In genomic region chr9:131255731-131256197, GRCh38 we compare ENCODE assay signal across 8 cellular contexts. TPM values are rescaled to one million over a fixed set of nuclear protein-coding genes. Genes with fewer than 3 reads are reported as not detected.
DNase-seq lines count a peak whose midpoint lies in the region; ATAC-seq and TF ChIP-seq lines count a peak whose summit lies in the region.

No MANE protein-coding gene starts in this region.

- H3K4me1 ChIP-seq in left lung, result peaks cover 0 to 72% of the 10 kb centered on the region in 2 donors
- peaks cover 17% of the 10 kb centered on the region for H3K4me1 ChIP-seq in testis

- TF ChIP-seq CTCF in left lung (IDR thresholded peaks at IDR 0.05) (no peak), testis (IDR thresholded peaks at IDR 0.05) (no peak), foreskin fibroblast (IDR thresholded peaks at IDR 0.05; ENCODE audit: low read depth, low read length) (no peak)

- H3K9me3 ChIP-seq in left lung, result no peaks in the 10 kb centered on the region
- H3K9me3 ChIP-seq in testis, result no peaks in the 10 kb centered on the region

- H3K9me3 Mint-ChIP-seq in activated CD4-positive, alpha-beta T cell treated with anti-CD3 and anti-CD28 coated beads, Interleukin-2, amount 10 ng/mL, durations not matched to agents 24 days and 14 days, result no peaks in the 10 kb centered on the region
- no peaks in the 10 kb centered on the region for H3K9me3 Mint-ChIP-seq in activated T-helper 1 cell treated with anti-CD3 and anti-CD28 coated beads, Interleukin-12 subunit alpha, Interleukin-12 subunit beta, Interleukin-2, Interleukin-4 antibody, amounts not matched to agents 30 ng/mL and 10 ng/mL and 1 ng/mL, durations not matched to agents 14 hours and 24 hours and 36 hours

- H3K36me3 ChIP-seq in left lung (peaks cover 0 to 24% of the 10 kb centered on the region in 2 donors), testis (ENCODE audit: low read depth, missing control alignments) (no peaks in the 10 kb centered on the region)

- H3K27me3 ChIP-seq in left lung (no peaks in the 10 kb centered on the region), testis (no peaks in the 10 kb centered on the region)

- no peaks in the 10 kb centered on the region for H3K27me3 Mint-ChIP-seq in activated CD4-positive, alpha-beta T cell treated with anti-CD3 and anti-CD28 coated beads, Interleukin-2, amount 10 ng/mL, durations not matched to agents 24 days and 14 days
- no peaks in the 10 kb centered on the region for H3K27me3 Mint-ChIP-seq in activated T-helper 1 cell treated with anti-CD3 and anti-CD28 coated beads, Interleukin-12 subunit alpha, Interleukin-12 subunit beta, Interleukin-2, Interleukin-4 antibody, amounts not matched to agents 30 ng/mL and 10 ng/mL and 1 ng/mL, durations not matched to agents 14 hours and 24 hours and 36 hours (ENCODE audit: insufficient read depth)

- H3K36me3 Mint-ChIP-seq in activated CD4-positive, alpha-beta T cell treated with anti-CD3 and anti-CD28 coated beads, Interleukin-2, amount 10 ng/mL, durations not matched to agents 24 days and 14 days (ENCODE audit: low read depth), result peaks cover 12% of the 10 kb centered on the region
- H3K36me3 Mint-ChIP-seq in activated T-helper 1 cell treated with anti-CD3 and anti-CD28 coated beads, Interleukin-12 subunit alpha, Interleukin-12 subunit beta, Interleukin-2, Interleukin-4 antibody, amounts not matched to agents 30 ng/mL and 10 ng/mL and 1 ng/mL, durations not matched to agents 14 hours and 24 hours and 36 hours (ENCODE audit: low read depth), result peaks cover 9% of the 10 kb centered on the region

- H3K27ac ChIP-seq in left lung, result peak overlapping the region; percentile 74 to 97
- H3K27ac ChIP-seq in testis, result peak overlapping the region; percentile 24 to 48

- peak overlapping the region; percentile 82 for H3K4me3 Mint-ChIP-seq in activated CD4-positive, alpha-beta T cell treated with anti-CD3 and anti-CD28 coated beads, Interleukin-2, amount 10 ng/mL, durations not matched to agents 24 days and 14 days
- peak overlapping the region; percentile 84 for H3K4me3 Mint-ChIP-seq in activated T-helper 1 cell treated with anti-CD3 and anti-CD28 coated beads, Interleukin-12 subunit alpha, Interleukin-12 subunit beta, Interleukin-2, Interleukin-4 antibody, amounts not matched to agents 30 ng/mL and 10 ng/mL and 1 ng/mL, durations not matched to agents 14 hours and 24 hours and 36 hours

- intact Hi-C loops in activated CD4-positive, alpha-beta T cell treated with anti-CD3 and anti-CD28 coated beads, Interleukin-2, amount 10 ng/mL, durations not matched to agents 24 days and 14 days (cut with micrococcal nuclease), result loop anchor here (1.0 to 2.0 kb wide), 2 partner anchors 14 to 21 kb away; partner anchors contain the start of gene FAM78A
- intact Hi-C loops in activated T-helper 1 cell treated with anti-CD3 and anti-CD28 coated beads, Interleukin-12 subunit alpha, Interleukin-12 subunit beta, Interleukin-2, Interleukin-4 antibody, amounts not matched to agents 30 ng/mL and 10 ng/mL and 1 ng/mL, durations not matched to agents 14 hours and 24 hours and 36 hours (cut with micrococcal nuclease), result loop anchor here (1.0 to 5.0 kb wide), 3 partner anchors 13 to 1097 kb away; partner anchors contain the start of gene SETX
- intact Hi-C loops in left lung (cut with DNase I) (no loop called here), testis (cut with DNase I; ENCODE audit: low total_unique reads) (no loop called here)

- peak overlapping the region in 1 of 2 donors; percentile 30 for H3K4me3 ChIP-seq in left lung
- H3K4me3 ChIP-seq in testis, result no peak overlapping the region
- H3K4me3 ChIP-seq in foreskin fibroblast (ENCODE audit: low read depth in 1 of 2, low read length in 2 of 2), result no peak overlapping the region

- TF ChIP-seq POLR2A in testis (IDR thresholded peaks at IDR 0.05), result no peak

- peak overlapping the region; percentile 97 for H3K27ac Mint-ChIP-seq in activated CD4-positive, alpha-beta T cell treated with anti-CD3 and anti-CD28 coated beads, Interleukin-2, amount 10 ng/mL, durations not matched to agents 24 days and 14 days
- peak overlapping the region; percentile 99 for H3K27ac Mint-ChIP-seq in activated T-helper 1 cell treated with anti-CD3 and anti-CD28 coated beads, Interleukin-12 subunit alpha, Interleukin-12 subunit beta, Interleukin-2, Interleukin-4 antibody, amounts not matched to agents 30 ng/mL and 10 ng/mL and 1 ng/mL, durations not matched to agents 14 hours and 24 hours and 36 hours

- H3K4me1 Mint-ChIP-seq in activated CD4-positive, alpha-beta T cell treated with anti-CD3 and anti-CD28 coated beads, Interleukin-2, amount 10 ng/mL, durations not matched to agents 24 days and 14 days, result peaks cover 45% of the 10 kb centered on the region
- H3K4me1 Mint-ChIP-seq in activated T-helper 1 cell treated with anti-CD3 and anti-CD28 coated beads, Interleukin-12 subunit alpha, Interleukin-12 subunit beta, Interleukin-2, Interleukin-4 antibody, amounts not matched to agents 30 ng/mL and 10 ng/mL and 1 ng/mL, durations not matched to agents 14 hours and 24 hours and 36 hours (ENCODE audit: low read depth), result peaks cover 53% of the 10 kb centered on the region

- no peak for DNase-seq in activated CD4-positive, alpha-beta T cell treated with anti-CD3 and anti-CD28 coated beads, Interleukin-2, amount 10 ng/mL, durations not matched to agents 24 days and 14 days
- no peak for DNase-seq in activated CD4-positive, alpha-beta T cell treated with anti-CD3 and anti-CD28 coated beads for 4 hours
- no peak for DNase-seq in activated T-helper 1 cell treated with anti-CD3 and anti-CD28 coated beads, Interleukin-12 subunit alpha, Interleukin-12 subunit beta, Interleukin-2, Interleukin-4 antibody, amounts not matched to agents 30 ng/mL and 10 ng/mL and 1 ng/mL, durations not matched to agents 14 hours and 24 hours and 36 hours (ENCODE audit: low spot score)
- DNase-seq in left lung (peak in 1 of 2 donors; percentile 55), testis (no peak), NCI-H1436 (lab: John Stamatoyannopoulos, UW) (no peak), foreskin fibroblast (no peak), MV-4-11 (lab: John Stamatoyannopoulos, UW) (no peak)

- ATAC-seq in left lung, result no peak

- 64 to 73% methylated on average over 5 to 7 of the region's 7 CpGs for WGBS in testis, 2 donors

RNA-seq across cellular contexts. Expression of gene FAM78A, which starts 20.5 kb away (rescaled TPM):
- total RNA-seq in activated CD4-positive, alpha-beta T cell treated with anti-CD3 and anti-CD28 coated beads, Interleukin-2, amount 10 ng/mL, durations not matched to agents 24 days and 14 days, result 51.6 and 55.1 TPM in 2 replicates
- 52.8 and 54.3 TPM in 2 replicates for total RNA-seq in activated T-helper 1 cell treated with anti-CD3 and anti-CD28 coated beads, Interleukin-12 subunit alpha, Interleukin-12 subunit beta, Interleukin-2, Interleukin-4 antibody, amounts not matched to agents 30 ng/mL and 10 ng/mL and 1 ng/mL, durations not matched to agents 14 hours and 24 hours and 36 hours
- total RNA-seq in left lung, result 10 to 100 TPM in 1 of 2 donors, 1 to 10 TPM in 1; 7.8 to 18.1 TPM
- total RNA-seq in testis, result 10 to 100 TPM; 29.7 to 30.8 TPM
- 48.0 TPM for polyA plus RNA-seq in testis (ENCODE audit: insufficient read depth, low read depth, low replicate concordance)

RNA-seq across cellular contexts. Expression of gene PLPP7, which starts 33.8 kb away (rescaled TPM):
- not detected in 2 replicates for total RNA-seq in activated CD4-positive, alpha-beta T cell treated with anti-CD3 and anti-CD28 coated beads, Interleukin-2, amount 10 ng/mL, durations not matched to agents 24 days and 14 days
- total RNA-seq in activated T-helper 1 cell treated with anti-CD3 and anti-CD28 coated beads, Interleukin-12 subunit alpha, Interleukin-12 subunit beta, Interleukin-2, Interleukin-4 antibody, amounts not matched to agents 30 ng/mL and 10 ng/mL and 1 ng/mL, durations not matched to agents 14 hours and 24 hours and 36 hours, result 0.10 TPM in 1 of 2 replicates, not detected in the other
- total RNA-seq in left lung (1 to 10 TPM; 1.6 to 2.3 TPM), testis (10 to 100 TPM; 23.9 to 29.9 TPM)
- 8.6 TPM for polyA plus RNA-seq in testis (ENCODE audit: insufficient read depth, low read depth, low replicate concordance)

Comparison
In these comparisons a context has a peak if more than half of its experiments do, and no peak if none do; other contexts are left out.
1. RNA of gene PLPP7, which starts 33.8 kb away (total RNA-seq): 23.9 to 29.9 TPM in testis; 1.6 to 2.3 TPM in left lung, 0.10 TPM in activated T-helper 1 cell treated with anti-CD3 and anti-CD28 coated beads, Interleukin-12 subunit alpha, Interleukin-12 subunit beta, Interleukin-2, Interleukin-4 antibody, amounts not matched to agents 30 ng/mL and 10 ng/mL and 1 ng/mL, durations not matched to agents 14 hours and 24 hours and 36 hours and not detected in activated CD4-positive, alpha-beta T cell treated with anti-CD3 and anti-CD28 coated beads, Interleukin-2, amount 10 ng/mL, durations not matched to agents 24 days and 14 days; every median in the first group is over 4 times any median in the second.
2. intact Hi-C loops: an anchor here in activated CD4-positive, alpha-beta T cell treated with anti-CD3 and anti-CD28 coated beads, Interleukin-2, amount 10 ng/mL, durations not matched to agents 24 days and 14 days (1.0 to 2.0 kb wide) and activated T-helper 1 cell treated with anti-CD3 and anti-CD28 coated beads, Interleukin-12 subunit alpha, Interleukin-12 subunit beta, Interleukin-2, Interleukin-4 antibody, amounts not matched to agents 30 ng/mL and 10 ng/mL and 1 ng/mL, durations not matched to agents 14 hours and 24 hours and 36 hours (1.0 to 5.0 kb wide); none called in left lung and testis.